In the genomic region with DNA sequence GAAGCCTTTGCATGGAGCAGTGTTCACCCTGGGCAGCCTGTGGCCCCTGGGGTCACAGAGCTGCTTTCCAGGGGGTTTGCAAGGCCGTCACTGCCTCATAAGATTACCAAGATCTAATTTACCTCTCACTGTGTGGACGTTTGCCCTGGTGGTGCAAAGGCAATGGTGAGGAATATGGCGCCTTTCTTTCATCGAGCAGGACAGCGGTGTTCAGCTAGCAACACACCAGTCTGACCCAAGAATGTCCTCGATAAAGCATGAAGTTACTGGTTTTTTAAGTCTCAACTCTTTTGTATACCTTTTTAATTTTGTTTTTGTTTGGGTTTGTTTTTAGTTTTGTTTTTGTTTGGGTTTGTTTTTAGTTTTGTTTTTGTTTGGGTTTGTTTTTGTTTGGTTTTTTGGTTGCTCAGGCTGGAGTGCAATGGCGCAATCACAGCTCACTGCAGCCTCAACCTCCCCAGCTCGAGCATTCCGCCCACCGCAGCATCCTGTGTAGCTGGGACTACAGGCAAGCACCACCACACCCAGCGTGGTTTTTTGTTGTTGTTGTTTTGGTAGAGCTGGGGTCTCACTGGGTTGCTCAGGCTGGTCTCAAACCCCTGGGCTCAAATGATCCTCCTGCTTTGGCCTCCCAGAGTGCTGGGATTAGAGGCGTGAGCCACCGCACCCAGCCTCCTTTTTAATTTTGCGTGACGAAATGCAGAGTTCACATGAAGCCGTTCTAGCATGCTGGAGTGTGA, we compare ENCODE assay signal across 12 cellular contexts. TPM values are rescaled to one million over a fixed set of nuclear protein-coding genes. Genes with fewer than 3 reads are reported as not detected.
DNase-seq lines count a peak whose midpoint lies in the region; ATAC-seq, FAIRE-seq and TF ChIP-seq lines count a peak whose summit lies in the region.
"Had no signal": no experiment of that assay in that cellular context is flagged by ENCODE, and none has a peak within 500 bp of the region (broad histone marks: within the 10 kb centered on the region; RNA-seq: fewer than 3 reads in every experiment).

No MANE protein-coding gene starts in this region.

- H3K9me3 Mint-ChIP-seq in activated B cell treated with CpG ODN at 0.5 μM for 24 hours (no peaks in the 10 kb centered on the region), neural progenitor cell (no peaks in the 10 kb centered on the region)

- peaks cover 51% of the 10 kb centered on the region for H3K36me3 Mint-ChIP-seq in activated B cell treated with CpG ODN at 0.5 μM for 24 hours (ENCODE audit: low read depth)
- H3K36me3 Mint-ChIP-seq in neural progenitor cell = peaks cover 23% of the 10 kb centered on the region

- POLR2A ChIA-PET in activated B cell treated with CpG ODN at 0.5 μM for 24 hours (lab: Charles Lee) = interaction anchor here (0.6 to 5.2 kb wide), 9 partner anchors 10 to 48 kb away, joined by 3 to 97 read pairs (median 4); no protein-coding TSS in a partner anchor
- POLR2A ChIA-PET in HepG2 (lab: Yijun Ruan, JAX) = interaction anchor here (1.5 kb wide), 1 partner anchor 10 kb away, joined by 3 read pairs; no protein-coding TSS in a partner anchor

- no peak overlapping the region for H3K4me3 ChIP-seq in BLaER1 treated with 17β-estradiol and CSF1 and Interleukin-3, amounts not matched to agents 10 nM and 100 nM
- H3K4me3 ChIP-seq in skeletal muscle tissue (ENCODE audit: low read length in 3 of 3) (no peak overlapping the region), HepG2 (replicated peaks in 1 of 3; ENCODE audit: insufficient read depth in 1 of 3, low read depth in 2 of 3, low read length in 3 of 3) (no peak overlapping the region), neural progenitor cell (no peak overlapping the region)
- H3K4me3 ChIP-seq: right atrium auricular region, vagina had no signal

- peaks cover 18 to 65% (median 44%) of the 10 kb centered on the region in 11 experiments; a peak in 21 of 22 replicates for H3K36me3 ChIP-seq in BLaER1 treated with 17β-estradiol and CSF1 and Interleukin-3, amounts not matched to agents 10 nM and 100 nM
- H3K36me3 ChIP-seq in skeletal muscle tissue (ENCODE audit: control insufficient read depth in 3 of 3, insufficient read depth in 3 of 3, low read length in 3 of 3) (peaks cover 0 to 4% (median 0%) of the 10 kb centered on the region in 3 donors), HepG2 (replicated peaks in 1 of 2; ENCODE audit: control insufficient read depth in 1 of 2, insufficient read depth in 2 of 2, low read length in 2 of 2) (peaks cover 9 to 30% of the 10 kb centered on the region in 2 experiments; a peak in 4 of 5 replicates), neural progenitor cell (no peaks in the 10 kb centered on the region)
- H3K36me3 ChIP-seq: right atrium auricular region had no signal

- peaks cover 15 to 63% (median 37%) of the 10 kb centered on the region in 11 experiments; a peak in 16 of 22 replicates for H4K20me1 ChIP-seq in BLaER1 treated with 17β-estradiol and CSF1 and Interleukin-3, amounts not matched to agents 10 nM and 100 nM
- H4K20me1 ChIP-seq in HepG2 (ENCODE audit: insufficient read depth, low read length) (no peaks in the 10 kb centered on the region), neural progenitor cell (ENCODE audit: low read depth) (peaks cover 67% of the 10 kb centered on the region)

- peaks cover 76 to 91% (median 87%) of the 10 kb centered on the region in 10 experiments for H3K4me1 ChIP-seq in BLaER1 treated with 17β-estradiol and CSF1 and Interleukin-3, amounts not matched to agents 10 nM and 100 nM
- H3K4me1 ChIP-seq in skeletal muscle tissue (ENCODE audit: control insufficient read depth in 3 of 3, insufficient read depth in 3 of 3, low read length in 3 of 3) (peaks cover 18 to 21% (median 18%) of the 10 kb centered on the region in 3 donors), HepG2 (ENCODE audit: insufficient read depth, low read length) (peaks cover 5% of the 10 kb centered on the region), neural progenitor cell (no peaks in the 10 kb centered on the region)

- H3K27me3 ChIP-seq in BLaER1 treated with 17β-estradiol and CSF1 and Interleukin-3, amounts not matched to agents 10 nM and 100 nM = no peaks in the 10 kb centered on the region
- H3K27me3 ChIP-seq in skeletal muscle tissue (ENCODE audit: control insufficient read depth in 3 of 3, insufficient read depth in 3 of 3, low read length in 3 of 3) = no peaks in the 10 kb centered on the region
- H3K27me3 ChIP-seq in HepG2 (ENCODE audit: control insufficient read depth in 1 of 2, insufficient read depth in 2 of 2, low read length in 2 of 2) = no peaks in the 10 kb centered on the region
- no peaks in the 10 kb centered on the region for H3K27me3 ChIP-seq in neural progenitor cell
- H3K27me3 ChIP-seq: right atrium auricular region, vagina had no signal

- CTCF ChIA-PET in activated B cell treated with CpG ODN at 0.5 μM for 24 hours (lab: Charles Lee) = interaction anchor here (0.6 to 2.0 kb wide), 3 partner anchors 10 to 498 kb away, joined by 3 to 10 read pairs (median 3); no protein-coding TSS in a partner anchor
- CTCF ChIA-PET in HepG2 (lab: Yijun Ruan, JAX; ENCODE audit: low intra/inter-chr PET ratio, low total read pairs) = no interaction called here

- TF ChIP-seq POLR2A in HepG2 (IDR thresholded peaks at IDR 0.05; ENCODE audit: insufficient read depth in 1 of 2, low read depth in 2 of 2, low read length in 2 of 2) = no peak

- H3K79me2 ChIP-seq in HepG2 (ENCODE audit: insufficient read depth, low read length) (peaks cover 74% of the 10 kb centered on the region), neural progenitor cell (ENCODE audit: low read depth) (peaks cover 100% of the 10 kb centered on the region)

- H3K9ac ChIP-seq in BLaER1 treated with 17β-estradiol and CSF1 and Interleukin-3, amounts not matched to agents 10 nM and 100 nM = peak overlapping the region in 2 of 11 experiments; percentile 3 to 29; a peak in 2 of 22 replicates
- H3K9ac ChIP-seq in skeletal muscle tissue (ENCODE audit: low read depth in 1 of 3, low read length in 3 of 3) = no peak overlapping the region
- H3K9ac ChIP-seq in HepG2 (ENCODE audit: insufficient read depth, low read depth, low read length) = no peak overlapping the region
- H3K9ac ChIP-seq in neural progenitor cell = no peak overlapping the region

- H3F3A ChIP-seq in neural progenitor cell (ENCODE audit: low read depth) = no peaks in the 10 kb centered on the region

- TF ChIP-seq CTCF in activated B cell treated with CpG ODN at 0.5 μM for 24 hours (IDR thresholded peaks at IDR 0.05) (no peak), HepG2 (CRISPR knock-in tag; IDR thresholded peaks at IDR 0.05) (no peak), neural progenitor cell (IDR thresholded peaks at IDR 0.05) (no peak)

- peak overlapping the region; percentile 10 to 64 (median 45); a peak in 20 of 22 replicates for H3K27ac ChIP-seq in BLaER1 treated with 17β-estradiol and CSF1 and Interleukin-3, amounts not matched to agents 10 nM and 100 nM
- peak overlapping the region; percentile 23 for H3K27ac ChIP-seq in skeletal muscle tissue (ENCODE audit: low read depth, low read length)
- H3K27ac ChIP-seq in HepG2 (ENCODE audit: extremely low read length, insufficient read depth, low read length) = no peak overlapping the region
- H3K27ac ChIP-seq in neural progenitor cell = no peak overlapping the region
- H3K27ac ChIP-seq: right atrium auricular region, vagina had no signal

- no peak for DNase-seq in activated B cell treated with CpG ODN at 0.5 μM for 24 hours
- peak; percentile 46 for DNase-seq in activated naive CD4-positive, alpha-beta T cell treated with anti-CD3 and anti-CD28 coated beads, Interleukin-2, amount 50 U/mL, for 16 hours
- DNase-seq in HepG2 (ENCODE audit: low spot score) = no peak
- DNase-seq in neural progenitor cell (ENCODE audit: low spot score) = no peak
- DNase-seq: erythroblast had no signal

- H2AFZ ChIP-seq in HepG2 (ENCODE audit: low read length) (no peak overlapping the region), neural progenitor cell (replicated peaks) (no peak overlapping the region)

- in situ Hi-C loops in HepG2 (cut with HindIII; ENCODE audit: extremely low pct_ligation_motif_present, low pct_unique_long_range_greater_than_20kb) = no loop called here

- H3K9me3 ChIP-seq in BLaER1 treated with 17β-estradiol and CSF1 and Interleukin-3, amounts not matched to agents 10 nM and 100 nM (replicated peaks in 1 of 11) = no peaks in the 10 kb centered on the region
- H3K9me3 ChIP-seq in skeletal muscle tissue (ENCODE audit: control insufficient read depth in 3 of 3, low read length in 3 of 3) (no peaks in the 10 kb centered on the region), HepG2 (ENCODE audit: low read length) (no peaks in the 10 kb centered on the region), neural progenitor cell (ENCODE audit: low read depth) (no peaks in the 10 kb centered on the region)
- H3K9me3 ChIP-seq: right atrium auricular region, vagina had no signal

- H3K27me3 Mint-ChIP-seq in activated B cell treated with CpG ODN at 0.5 μM for 24 hours = no peaks in the 10 kb centered on the region
- H3K27me3 Mint-ChIP-seq in neural progenitor cell (ENCODE audit: insufficient read depth, low read depth) = no peaks in the 10 kb centered on the region

- TF ChIP-seq EP300 in HepG2 (IDR thresholded peaks at IDR 0.05; ENCODE audit: low read depth in 2 of 2, low read length in 2 of 2) (no peak), HepG2 (CRISPR knock-in tag; IDR thresholded peaks at IDR 0.05; ENCODE audit: borderline replicate concordance) (no peak)

- WGBS in HepG2 (ENCODE audit: low lambda C conversion rate) = 96% methylated on average over 16 of the region's 16 CpGs

- no TSS peak for BruUV-seq in HepG2 (replicated peaks; lab: Mats Ljungman, UMichigan)

- TF ChIP-seq RAD21 in HepG2 (CRISPR knock-in tag; IDR thresholded peaks at IDR 0.05) = no peak

- H3K27ac Mint-ChIP-seq in activated B cell treated with CpG ODN at 0.5 μM for 24 hours (peak overlapping the region; percentile 95), neural progenitor cell (no peak overlapping the region)

- no peak for FAIRE-seq in HepG2 (lab: Jason Lieb, UNC)

- H3K4me1 Mint-ChIP-seq in activated B cell treated with CpG ODN at 0.5 μM for 24 hours (peaks cover 88% of the 10 kb centered on the region), neural progenitor cell (no peaks in the 10 kb centered on the region)

- H3K4me3 Mint-ChIP-seq in activated B cell treated with CpG ODN at 0.5 μM for 24 hours (peak overlapping the region; percentile 32), neural progenitor cell (no peak overlapping the region)

- H3K4me2 ChIP-seq in BLaER1 treated with 17β-estradiol and CSF1 and Interleukin-3, amounts not matched to agents 10 nM and 100 nM = peak overlapping the region; percentile 38 to 73 (median 62)
- H3K4me2 ChIP-seq in HepG2 (ENCODE audit: low read depth, low read length) = no peak overlapping the region
- no peak overlapping the region for H3K4me2 ChIP-seq in neural progenitor cell

- ATAC-seq in activated B cell treated with CpG ODN at 0.5 μM for 24 hours (ENCODE audit: low read depth) (no peak), HepG2 (no peak), GM19395 (IDR thresholded peaks at IDR 0.05; ENCODE audit: unreplicated experiment) (no peak), GM19397 (IDR thresholded peaks at IDR 0.05; ENCODE audit: unreplicated experiment) (no peak)
- ATAC-seq: Right ventricle myocardium inferior had no signal

- intact Hi-C loops in activated B cell treated with CpG ODN at 0.5 μM for 24 hours (cut with micrococcal nuclease) (no loop called here), HepG2 (cut with micrococcal nuclease; ENCODE audit: unreplicated experiment) (no loop called here)

RNA-seq across cellular contexts. Expression of gene PPP2R5C, which starts 57.9 kb away (rescaled TPM):
- total RNA-seq in activated B cell treated with CpG ODN at 0.5 μM for 24 hours (197 and 227 TPM in 2 replicates), skeletal muscle tissue (55.3 TPM), HepG2 (2016; rRNA removed; fragmentation: Illumina TruSeq; extraction: Trizol) (74.3 and 94.8 TPM in 2 replicates), neural progenitor cell (ENCODE audit: low replicate concordance) (113 and 183 TPM in 2 replicates)
- 82.8 and 86.5 TPM in 2 replicates for total RNA-seq in HepG2 (2016; cell fraction: cytosol; rRNA removed; fragmentation: Illumina TruSeq; extraction: Trizol; ENCODE audit: low read depth)
- 71.4 and 92.2 TPM in 2 replicates for total RNA-seq in HepG2 (2016; cell fraction: insoluble cytoplasmic fraction; rRNA removed; fragmentation: Illumina TruSeq; extraction: Trizol)
- total RNA-seq in HepG2 (2016; cell fraction: membrane; rRNA removed; fragmentation: Illumina TruSeq; extraction: Trizol) = 125 and 142 TPM in 2 replicates
- total RNA-seq in HepG2 (2016; cell fraction: nucleus; rRNA removed; fragmentation: Illumina TruSeq; extraction: Trizol) = 51.6 and 56.6 TPM in 2 replicates
- 68.1 and 78.5 TPM in 2 replicates for polyA plus RNA-seq in HepG2 (2011; rRNA removed)
- polyA plus RNA-seq in HepG2 (2011; cell fraction: cytosol; rRNA removed) = 38.4 and 55.1 TPM in 2 replicates
- 57.2 and 60.5 TPM in 2 replicates for polyA plus RNA-seq in HepG2 (2011; cell fraction: nucleus; rRNA removed)
- polyA plus RNA-seq in HepG2 (2012) = 61.1 and 92.0 TPM in 2 replicates
- 97.1 and 105 TPM in 2 replicates for polyA plus RNA-seq in HepG2 (2016; cell fraction: cytosol; fragmentation: Illumina TruSeq; extraction: Trizol; ENCODE audit: low read depth)
- 87.9 and 89.9 TPM in 2 replicates for polyA plus RNA-seq in HepG2 (2016; cell fraction: insoluble cytoplasmic fraction; fragmentation: Illumina TruSeq; extraction: Trizol; ENCODE audit: low read depth)
- 110 and 121 TPM in 2 replicates for polyA plus RNA-seq in HepG2 (2016; cell fraction: membrane; fragmentation: Illumina TruSeq; extraction: Trizol; ENCODE audit: low read depth)
- 63.8 and 64.0 TPM in 2 replicates for polyA plus RNA-seq in HepG2 (2016; cell fraction: nucleus; fragmentation: Illumina TruSeq; extraction: Trizol; ENCODE audit: insufficient read depth, low read depth)
- 69.0 and 106 TPM in 2 replicates for polyA minus RNA-seq in HepG2 (2011; rRNA and poly(A)+ RNA removed; ENCODE audit: low replicate concordance)
- polyA minus RNA-seq in HepG2 (2011; cell fraction: cytosol; rRNA and poly(A)+ RNA removed) = 67.1 and 70.9 TPM in 2 replicates
- polyA minus RNA-seq in HepG2 (2011; cell fraction: nucleus; rRNA and poly(A)+ RNA removed) = 110 and 115 TPM in 2 replicates

Comparison
In these comparisons a context has a peak if more than half of its experiments do, and no peak if none do; other contexts are left out.
1. H3K27ac ChIP-seq: peak in BLaER1 treated with 17β-estradiol and CSF1 and Interleukin-3, amounts not matched to agents 10 nM and 100 nM (11 of 11) and skeletal muscle tissue (single experiment); none in HepG2 (single experiment) and neural progenitor cell (single experiment).
2. H3K4me2 ChIP-seq: peak in BLaER1 treated with 17β-estradiol and CSF1 and Interleukin-3, amounts not matched to agents 10 nM and 100 nM (11 of 11); none in HepG2 (single experiment) and neural progenitor cell (single experiment).